Comparison of ENCODE assay signal across 1 cellular context in the genomic region with DNA sequence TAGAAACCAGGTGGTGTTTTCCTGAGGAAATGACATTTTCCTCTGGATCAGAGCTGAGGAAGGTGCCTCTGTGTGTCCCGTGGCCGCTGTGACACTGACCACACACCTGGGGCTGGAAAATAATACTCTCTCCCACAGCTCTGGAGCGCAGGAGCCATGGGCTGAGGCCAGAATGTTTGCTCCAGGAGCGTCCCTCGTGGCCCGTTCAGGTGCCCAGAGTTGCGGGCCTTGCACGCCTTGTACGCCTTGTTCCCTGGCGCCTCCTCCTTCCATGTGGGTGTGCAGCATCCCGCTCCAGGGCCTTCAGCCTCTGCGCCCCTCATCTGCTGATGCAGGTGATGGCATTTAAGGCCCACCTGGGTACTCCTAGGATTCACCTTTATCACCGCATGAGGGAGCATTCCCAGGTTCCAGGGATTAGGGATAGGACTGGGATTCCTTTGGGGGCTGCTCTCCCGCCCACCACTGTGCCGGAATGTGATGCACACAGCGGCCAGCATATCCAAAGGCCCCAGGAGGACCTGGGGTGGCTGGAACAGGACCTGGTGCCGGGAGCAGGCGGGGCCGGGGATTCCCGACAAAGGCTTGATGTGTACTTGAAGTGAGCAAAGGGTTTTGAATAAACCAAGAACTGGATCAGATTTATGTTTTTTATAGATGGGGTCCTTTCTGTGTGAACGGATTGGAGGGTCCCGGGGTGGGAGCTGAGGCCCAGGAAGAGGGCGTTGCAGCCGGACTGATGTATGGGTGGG.
TF ChIP-seq lines count a peak whose summit lies in the region.

No MANE protein-coding gene starts in this region.

TF ChIP-seq in H1, 55 proteins besides CTCF, POLR2A, EP300 and RAD21 (continued from another document):
- no peak for TF ChIP-seq JUN (IDR thresholded peaks at IDR 0.05; ENCODE audit: low read depth, low read length)
- no peak for TF ChIP-seq SIN3A (conservative IDR thresholded peaks at IDR 0.05 in 1 of 2, IDR thresholded peaks at IDR 0.05 in 1 of 2; ENCODE audit: low read depth in 1 of 2, low read length in 2 of 2)
